In genomic region chr10:84908491-84908890, GRCh38 we compare ENCODE assay signal across 16 cellular contexts.
"Had no signal": no experiment of that assay in that cellular context is flagged by ENCODE, and none has a peak within 500 bp of the region (broad histone marks: within the 10 kb centered on the region; RNA-seq: fewer than 3 reads in every experiment).

No MANE protein-coding gene starts in this region.

- ATAC-seq: activated T-cell treated with anti-CD3 and anti-CD28 coated beads, Interleukin-2, amount 50 U/mL, for 72 hours; effector memory CD8-positive, alpha-beta T cell; heart right ventricle; sciatic nerve; T-helper 17 cell had no signal

- H3K27me3 ChIP-seq: neural progenitor cell, uterus had no signal

- DNase-seq: activated CD4-positive, alpha-beta T cell treated with anti-CD3 and anti-CD28 coated beads, Interleukin-2, amount 10 ng/mL, durations not matched to agents 24 days and 14 days; activated CD4-positive, CD25-positive, alpha-beta regulatory T cell; activated CD8-positive, alpha-beta memory T cell treated with anti-CD3 and anti-CD28 coated beads, Interleukin-2, amount 50 U/mL, for 48 hours; activated gamma-delta T cell; activated T-cell treated with anti-CD3 and anti-CD28 coated beads, Interleukin-2, amount 50 U/mL, for 72 hours; dermis blood vessel endothelial cell; effector memory CD8-positive, alpha-beta T cell; heart right ventricle; naive B cell; spleen; T-helper 17 cell; uterus had no signal

- FAIRE-seq: frontal cortex had no signal

- H3K9me3 Mint-ChIP-seq: activated CD4-positive, alpha-beta T cell treated with anti-CD3 and anti-CD28 coated beads, Interleukin-2, amount 10 ng/mL, durations not matched to agents 24 days and 14 days; activated T-cell treated with anti-CD3 and anti-CD28 coated beads, Interleukin-2, amount 50 U/mL, for 72 hours had no signal

- H3K27me3 Mint-ChIP-seq: activated CD4-positive, alpha-beta T cell treated with anti-CD3 and anti-CD28 coated beads, Interleukin-2, amount 10 ng/mL, durations not matched to agents 24 days and 14 days; activated naive CD8-positive, alpha-beta T cell; effector memory CD8-positive, alpha-beta T cell; naive B cell; T-helper 17 cell had no signal

- H3K4me1 ChIP-seq: heart right ventricle, neural progenitor cell, spleen, uterus had no signal

- H3K4me3 ChIP-seq: heart right ventricle, neural progenitor cell, spleen, uterus had no signal

- H3K9me3 ChIP-seq: spleen, uterus had no signal

- H3K36me3 ChIP-seq: heart right ventricle, neural progenitor cell, spleen, uterus had no signal

- H3K36me3 Mint-ChIP-seq: activated naive CD8-positive, alpha-beta T cell; naive B cell; neural progenitor cell had no signal

- H3K4me3 Mint-ChIP-seq: activated CD4-positive, alpha-beta T cell treated with anti-CD3 and anti-CD28 coated beads, Interleukin-2, amount 10 ng/mL, durations not matched to agents 24 days and 14 days; activated naive CD8-positive, alpha-beta T cell; activated T-cell treated with anti-CD3 and anti-CD28 coated beads, Interleukin-2, amount 50 U/mL, for 72 hours; effector memory CD8-positive, alpha-beta T cell; T-helper 17 cell had no signal

- H3K4me1 Mint-ChIP-seq: activated CD4-positive, alpha-beta T cell treated with anti-CD3 and anti-CD28 coated beads, Interleukin-2, amount 10 ng/mL, durations not matched to agents 24 days and 14 days; naive B cell; neural progenitor cell; T-helper 17 cell had no signal

- H3K27ac Mint-ChIP-seq: activated CD4-positive, alpha-beta T cell treated with anti-CD3 and anti-CD28 coated beads, Interleukin-2, amount 10 ng/mL, durations not matched to agents 24 days and 14 days; activated naive CD8-positive, alpha-beta T cell; activated T-cell treated with anti-CD3 and anti-CD28 coated beads, Interleukin-2, amount 50 U/mL, for 72 hours; naive B cell; neural progenitor cell; T-helper 17 cell had no signal
